15 cellular contexts compared by ENCODE assay signal in genomic region chr1:157307491-157307890, GRCh38.
DNase-seq lines count a peak whose midpoint lies in the region; ATAC-seq and TF ChIP-seq lines count a peak whose summit lies in the region.
"Had no signal": no experiment of that assay in that cellular context is flagged by ENCODE, and none has a peak within 500 bp of the region (broad histone marks: within the 10 kb centered on the region; RNA-seq: fewer than 3 reads in every experiment).

No MANE protein-coding gene starts in this region.

- no peak overlapping the region for H3K27ac Mint-ChIP-seq in Caco-2 (ENCODE audit: unreplicated experiment)
- H3K27ac Mint-ChIP-seq: activated naive CD4-positive, alpha-beta T cell treated with anti-CD3 and anti-CD28 coated beads, Interleukin-2, amount 10 ng/mL, durations not matched to agents 7 days and 5 days; brain had no signal

- peaks cover 12% of the 10 kb centered on the region for H3K4me1 Mint-ChIP-seq in Caco-2 (ENCODE audit: low read depth, unreplicated experiment)
- H3K4me1 Mint-ChIP-seq: activated naive CD4-positive, alpha-beta T cell treated with anti-CD3 and anti-CD28 coated beads, Interleukin-2, amount 10 ng/mL, durations not matched to agents 7 days and 5 days; brain had no signal

- POLR2A ChIA-PET in Caco-2 (lab: Charles Lee): no interaction called here

- no peak overlapping the region for H3K27ac ChIP-seq in coronary artery
- H3K27ac ChIP-seq: esophagus squamous epithelium, GM23248 had no signal

- H3K4me3 ChIP-seq in coronary artery (no peak overlapping the region), Caco-2 (ENCODE audit: low read depth, low read length) (no peak overlapping the region)
- H3K4me3 ChIP-seq: esophagus squamous epithelium, GM23248 had no signal

- no peaks in the 10 kb centered on the region for H3K36me3 ChIP-seq in Caco-2 (ENCODE audit: control insufficient read depth, insufficient read depth, low read length)
- H3K36me3 ChIP-seq: esophagus squamous epithelium had no signal

- CTCF ChIA-PET in Caco-2 (lab: Charles Lee): no interaction called here

- intact Hi-C loops in Caco-2 (cut with micrococcal nuclease; ENCODE audit: unreplicated experiment): no loop called here

- H3K9me3 Mint-ChIP-seq in Caco-2 (ENCODE audit: unreplicated experiment): no peaks in the 10 kb centered on the region
- H3K9me3 Mint-ChIP-seq: activated naive CD4-positive, alpha-beta T cell treated with anti-CD3 and anti-CD28 coated beads, Interleukin-2, amount 10 ng/mL, durations not matched to agents 7 days and 5 days had no signal

- no peaks in the 10 kb centered on the region for H3K36me3 Mint-ChIP-seq in Caco-2 (ENCODE audit: insufficient read depth, unreplicated experiment)
- H3K36me3 Mint-ChIP-seq: activated naive CD4-positive, alpha-beta T cell treated with anti-CD3 and anti-CD28 coated beads, Interleukin-2, amount 10 ng/mL, durations not matched to agents 7 days and 5 days; brain had no signal

- H3K4me3 Mint-ChIP-seq in Caco-2 (ENCODE audit: unreplicated experiment): no peak overlapping the region
- H3K4me3 Mint-ChIP-seq: activated naive CD4-positive, alpha-beta T cell treated with anti-CD3 and anti-CD28 coated beads, Interleukin-2, amount 10 ng/mL, durations not matched to agents 7 days and 5 days; brain had no signal

- TF ChIP-seq CTCF in coronary artery (IDR thresholded peaks at IDR 0.05) (no peak), Caco-2 (IDR thresholded peaks at IDR 0.05; ENCODE audit: insufficient read depth in 1 of 2, low read depth in 1 of 2, low read length in 1 of 2, severe bottlenecking in 1 of 2, unreplicated experiment in 1 of 2) (no peak)

- H3K9me3 ChIP-seq in Caco-2: no peaks in the 10 kb centered on the region
- H3K9me3 ChIP-seq: esophagus squamous epithelium had no signal

- DNase-seq in coronary artery (ENCODE audit: low spot score) (peak; percentile 46), Caco-2 (no peak), NCI-H1436 treated with DMSO at 0.1 percent for 48 hours (lab: John Stamatoyannopoulos, UW) (no peak), AG20443 (ENCODE audit: low spot score) (no peak)
- DNase-seq: activated naive CD4-positive, alpha-beta T cell treated with anti-CD3 and anti-CD28 coated beads, Interleukin-2, amount 10 ng/mL, durations not matched to agents 7 days and 5 days; esophagus squamous epithelium; GM23248; midbrain; NCI-H2171 treated with DMSO at 0.1 percent for 48 hours; stimulated activated naive CD4-positive, alpha-beta T cell treated with Interleukin-2 at 50 U/mL for 16 hours had no signal

- ATAC-seq in GM18873 (IDR thresholded peaks at IDR 0.05; ENCODE audit: low FRiP score, unreplicated experiment) (peak; percentile 62), GM21381 (IDR thresholded peaks at IDR 0.05; ENCODE audit: unreplicated experiment) (peak; percentile 56), HG02973 (IDR thresholded peaks at IDR 0.05; ENCODE audit: unreplicated experiment) (peak; percentile 56), GM21390 (IDR thresholded peaks at IDR 0.05; ENCODE audit: unreplicated experiment) (no peak)

- no peaks in the 10 kb centered on the region for H3K27me3 ChIP-seq in Caco-2 (replicated peaks; ENCODE audit: control insufficient read depth, insufficient read depth, low read length)

- H3K27me3 Mint-ChIP-seq in Caco-2 (ENCODE audit: insufficient read depth, unreplicated experiment): no peaks in the 10 kb centered on the region

- no TSS peak for BruUV-seq in Caco-2 (replicated peaks; lab: Mats Ljungman, UMichigan)

- H3K4me1 ChIP-seq in Caco-2: no peaks in the 10 kb centered on the region; the same call in 1 of the 2 replicates
